In genomic region chr11:85472953-85473352, GRCh38 we compare ENCODE assay signal across 15 cellular contexts.
DNase-seq lines count a peak whose midpoint lies in the region; ATAC-seq and TF ChIP-seq lines count a peak whose summit lies in the region.
"Had no signal": no experiment of that assay in that cellular context is flagged by ENCODE, and none has a peak within 500 bp of the region (broad histone marks: within the 10 kb centered on the region; RNA-seq: fewer than 3 reads in every experiment).

No MANE protein-coding gene starts in this region.

- no peaks in the 10 kb centered on the region for H3K79me2 ChIP-seq in mammary epithelial cell (ENCODE audit: insufficient read depth, low read length)

- in situ Hi-C loops in mammary epithelial cell (cut with MboI; ENCODE audit: low sequenced_read_pairs in 2 of 2), result no loop called here

- no peak overlapping the region for H3K4me2 ChIP-seq in mammary epithelial cell (ENCODE audit: insufficient read depth, low read depth, low read length)

- no peak for ATAC-seq in Right ventricle myocardium superior (ENCODE audit: poor library complexity)
- ATAC-seq: CD8-positive, alpha-beta T cell; HCT116 had no signal

- CTCF ChIA-PET in mammary epithelial cell (lab: Charles Lee; ENCODE audit: low non-redundant PET), result no interaction called here

- H3K9ac ChIP-seq in iPS-20b (ENCODE audit: low read depth, low read length) (no peak overlapping the region), mammary epithelial cell (ENCODE audit: insufficient read depth, low read length) (no peak overlapping the region)

- dilution Hi-C loops in mammary epithelial cell (cut with HindIII; ENCODE audit: low sequenced_read_pairs), result no loop called here

- H3K9me3 ChIP-seq in iPS-20b (ENCODE audit: insufficient read depth, low read depth, low read length), result no peaks in the 10 kb centered on the region
- no peaks in the 10 kb centered on the region for H3K9me3 ChIP-seq in mammary epithelial cell (replicated peaks; ENCODE audit: insufficient read depth, low read length)
- H3K9me3 ChIP-seq in WERI-Rb-1 (ENCODE audit: severe bottlenecking), result no peaks in the 10 kb centered on the region

- H4K20me1 ChIP-seq in mammary epithelial cell (ENCODE audit: insufficient read depth, low read length), result no peaks in the 10 kb centered on the region

- no peak overlapping the region for H2AFZ ChIP-seq in mammary epithelial cell (ENCODE audit: low read depth, low read length)

- TF ChIP-seq CTCF in mammary epithelial cell (conservative IDR thresholded peaks at IDR 0.05 in 1 of 2, IDR thresholded peaks at IDR 0.05 in 1 of 2; ENCODE audit: extremely low read depth in 1 of 2, insufficient read depth in 1 of 2, low read depth in 1 of 2, low read length in 2 of 2) (no peak), WERI-Rb-1 (IDR thresholded peaks at IDR 0.05; ENCODE audit: low read depth, low read length) (no peak)

- H3K36me3 ChIP-seq in iPS-20b (ENCODE audit: insufficient read depth, low read depth, low read length) (no peaks in the 10 kb centered on the region), mammary epithelial cell (ENCODE audit: insufficient read depth, low read length) (no peaks in the 10 kb centered on the region), WERI-Rb-1 (no peaks in the 10 kb centered on the region)

- BruUV-seq in mammary epithelial cell (replicated peaks; lab: Mats Ljungman, UMichigan), result no TSS peak

- H3K27ac ChIP-seq in iPS-20b (ENCODE audit: low read length) (peak overlapping the region; percentile 21), mammary epithelial cell (ENCODE audit: insufficient read depth, low read depth, low read length) (no peak overlapping the region), WERI-Rb-1 (no peak overlapping the region)
- H3K27ac ChIP-seq: 22Rv1 had no signal

- 85% methylated on average over 6 of the region's 6 CpGs for WGBS in mammary epithelial cell (ENCODE audit: low coverage, missing lambda C conversion rate)

- no peaks in the 10 kb centered on the region for H3K27me3 ChIP-seq in iPS-20b (ENCODE audit: insufficient read depth, low read length)
- H3K27me3 ChIP-seq in mammary epithelial cell (ENCODE audit: insufficient read depth, low read length), result no peaks in the 10 kb centered on the region
- no peaks in the 10 kb centered on the region for H3K27me3 ChIP-seq in WERI-Rb-1 (ENCODE audit: insufficient read depth, low read depth, severe bottlenecking)

- DNase-seq in Right ventricle myocardium superior (peak; percentile 25), cardiac septum (ENCODE audit: low spot score) (no peak), mesenteric fat pad (ENCODE audit: low spot score) (peak; percentile 76), mammary epithelial cell (no peak), WERI-Rb-1 (no peak), pons (ENCODE audit: low spot score) (no peak), DMS153 treated with DMSO at 0.1 percent for 48 hours (lab: John Stamatoyannopoulos, UW; ENCODE audit: unreplicated experiment) (no peak)
- DNase-seq: CD8-positive, alpha-beta T cell; COR-L47; DMS53; GF-D8; GOT3 had no signal

- H3K4me3 ChIP-seq in iPS-20b (ENCODE audit: low read length) (no peak overlapping the region), mammary epithelial cell (replicated peaks in 1 of 3; ENCODE audit: insufficient read depth in 1 of 3, low read depth in 2 of 3, low read length in 3 of 3) (no peak overlapping the region), WERI-Rb-1 (ENCODE audit: low read depth, low read length) (no peak overlapping the region)

- intact Hi-C loops in Right ventricle myocardium superior (cut with DNase I) (no loop called here), cardiac septum (cut with DNase I) (no loop called here), mammary epithelial cell (cut with micrococcal nuclease) (no loop called here)

- H3K4me1 ChIP-seq in iPS-20b (ENCODE audit: insufficient read depth, low read length), result peaks cover 18% of the 10 kb centered on the region; the same call in 1 of the 2 replicates
- no peaks in the 10 kb centered on the region for H3K4me1 ChIP-seq in mammary epithelial cell (ENCODE audit: insufficient read depth, low read length)

Comparison
In these comparisons a context has a peak if more than half of its experiments do, and no peak if none do; other contexts are left out.
1. DNase-seq: peak in Right ventricle myocardium superior (single experiment) and mesenteric fat pad (single experiment); none in cardiac septum (single experiment), mammary epithelial cell (single experiment), WERI-Rb-1 (single experiment), pons (single experiment) and DMS153 treated with DMSO at 0.1 percent for 48 hours (single experiment).